19 cellular contexts compared by ENCODE assay signal in genomic region chr4:164847967-164848649, GRCh38. TPM values are rescaled to one million over a fixed set of nuclear protein-coding genes. Genes with fewer than 3 reads are reported as not detected.
DNase-seq lines count a peak whose midpoint lies in the region; ATAC-seq and TF ChIP-seq lines count a peak whose summit lies in the region.
"Had no signal": no experiment of that assay in that cellular context is flagged by ENCODE, and none has a peak within 500 bp of the region (broad histone marks: within the 10 kb centered on the region; RNA-seq: fewer than 3 reads in every experiment).

No MANE protein-coding gene starts in this region.

- ATAC-seq in GM18505 (IDR thresholded peaks at IDR 0.05; ENCODE audit: unreplicated experiment) (peak; percentile 78), GM19463 (IDR thresholded peaks at IDR 0.05; ENCODE audit: unreplicated experiment) (peak; percentile 67), HG02981 (IDR thresholded peaks at IDR 0.05; ENCODE audit: unreplicated experiment) (peak; percentile 97)
- ATAC-seq: mucosa of descending colon had no signal

- peaks cover 0 to 2% (median 0%) of the 10 kb centered on the region in 3 donors for H3K27me3 Mint-ChIP-seq in immature natural killer cell (ENCODE audit: low read depth in 3 of 3)
- H3K27me3 Mint-ChIP-seq: activated CD4-positive, alpha-beta T cell treated with anti-CD3 and anti-CD28 coated beads, Interleukin-2, amount 10 ng/mL, durations not matched to agents 7 days and 5 days had no signal

- H3K4me3 Mint-ChIP-seq in immature natural killer cell: no peak overlapping the region
- H3K4me3 Mint-ChIP-seq: activated CD4-positive, alpha-beta T cell treated with anti-CD3 and anti-CD28 coated beads, Interleukin-2, amount 10 ng/mL, durations not matched to agents 7 days and 5 days had no signal

- no peak overlapping the region for H3K27ac Mint-ChIP-seq in immature natural killer cell
- H3K27ac Mint-ChIP-seq: activated CD4-positive, alpha-beta T cell treated with anti-CD3 and anti-CD28 coated beads, Interleukin-2, amount 10 ng/mL, durations not matched to agents 7 days and 5 days had no signal

- no peak for TF ChIP-seq POLR2A in GM18505 (IDR thresholded peaks at IDR 0.05; ENCODE audit: borderline replicate concordance, extremely low read depth, insufficient read depth, insufficient read length)

- H3K9me3 Mint-ChIP-seq in immature natural killer cell: peaks cover 0 to 3% (median 0%) of the 10 kb centered on the region in 6 donors
- H3K9me3 Mint-ChIP-seq: activated CD4-positive, alpha-beta T cell treated with anti-CD3 and anti-CD28 coated beads, Interleukin-2, amount 10 ng/mL, durations not matched to agents 7 days and 5 days had no signal

- no peaks in the 10 kb centered on the region for H3K4me1 Mint-ChIP-seq in immature natural killer cell
- H3K4me1 Mint-ChIP-seq: activated CD4-positive, alpha-beta T cell treated with anti-CD3 and anti-CD28 coated beads, Interleukin-2, amount 10 ng/mL, durations not matched to agents 7 days and 5 days had no signal

- H3K36me3 Mint-ChIP-seq in immature natural killer cell: no peaks in the 10 kb centered on the region

- DNase-seq in NCI-H146 treated with DMSO at 0.1 percent for 48 hours (lab: John Stamatoyannopoulos, UW; ENCODE audit: unreplicated experiment): peak; percentile 63
- DNase-seq in activated T-cell treated with anti-CD3 and anti-CD28 coated beads, Interleukin-2, amount 50 U/mL, for 1 hour: no peak
- DNase-seq in hypothalamus (lab: John Stamatoyannopoulos, UW): no peak
- DNase-seq in germinal center (ENCODE audit: low spot score): no peak
- DNase-seq in immature natural killer cell: no peak
- DNase-seq: activated CD4-positive, alpha-beta T cell treated with anti-CD3 and anti-CD28 coated beads, Interleukin-2, amount 10 ng/mL, durations not matched to agents 7 days and 5 days; activated effector memory CD4-positive, alpha-beta T cell treated with Interleukin-2 at 50 U/mL for 16 hours; Calu3; effector CD8-positive, alpha-beta T cell; foreskin fibroblast; mucosa of descending colon; NCI-H2171; PC-9; stimulated activated CD4-positive, alpha-beta T cell treated with anti-CD3 and anti-CD28 coated beads, Interleukin-15, amount 100 ng/mL, for 24 hours; stimulated activated CD8-positive, alpha-beta memory T cell treated with anti-CD3 and anti-CD28 coated beads, Interleukin-4, amount 100 ng/mL, for 48 hours had no signal

RNA-seq across cellular contexts. Expression of gene APELA, which starts 28.9 kb away (rescaled TPM):
- polyA plus RNA-seq in immature natural killer cell: not detected
- polyA plus RNA-seq: AG04450 had no signal
